ENCODE assay signal across 34 cellular contexts in genomic region chr6:68049562-68049961, GRCh38.
"Had no signal": no experiment of that assay in that cellular context is flagged by ENCODE, and none has a peak within 500 bp of the region (broad histone marks: within the 10 kb centered on the region; RNA-seq: fewer than 3 reads in every experiment).

No MANE protein-coding gene starts in this region.

- H3K4me3 ChIP-seq: adrenal gland, body of pancreas, breast epithelium had no signal

- H3K27me3 ChIP-seq: adrenal gland, body of pancreas, brain microvascular endothelial cell, breast epithelium had no signal

- H3K9me3 ChIP-seq: adrenal gland, body of pancreas, breast epithelium had no signal

- ATAC-seq: activated CD8-positive, alpha-beta T cell treated with anti-CD3 and anti-CD28 coated beads for 36 hours; activated naive CD4-positive, alpha-beta T cell treated with anti-CD3 and anti-CD28 coated beads, Interleukin-2, amount 50 U/mL, for 72 hours; activated T-cell treated with anti-CD3 and anti-CD28 coated beads, Interleukin-2, amount 50 U/mL, for 4 hours; activated T-cell treated with anti-CD3 and anti-CD28 coated beads, Interleukin-2, amount 50 U/mL, for 72 hours; activated T-helper 17 cell treated with anti-CD3 and anti-CD28 coated beads, Interleukin-2, amount 50 U/mL, for 72 hours; body of pancreas had no signal

- DNase-seq: activated B cell treated with CpG ODN at 0.5 μM for 24 hours; activated CD4-positive, alpha-beta memory T cell treated with anti-CD3 and anti-CD28 coated beads for 36 hours; activated CD4-positive, alpha-beta T cell treated with anti-CD3 and anti-CD28 coated beads for 4 hours; activated CD4-positive, alpha-beta T cell treated with anti-CD3 and anti-CD28 coated beads, Interleukin-2, amount 10 ng/mL, durations not matched to agents 24 days and 14 days; activated CD4-positive, alpha-beta T cell treated with anti-CD3 and anti-CD28 coated beads, Interleukin-2, amount 50 U/mL, for 1 hour; activated CD4-positive, alpha-beta T cell treated with anti-CD3 and anti-CD28 coated beads, Interleukin-2, amount 50 U/mL, for 4 hours; activated CD4-positive, CD25-positive, alpha-beta regulatory T cell treated with anti-CD3 and anti-CD28 coated beads, Interleukin-2, amount 50 U/mL, for 72 hours; activated CD8-positive, alpha-beta memory T cell treated with anti-CD3 and anti-CD28 coated beads, Interleukin-2, amount 50 U/mL, for 4 hours; activated CD8-positive, alpha-beta T cell treated with anti-CD3 and anti-CD28 coated beads for 36 hours; activated effector memory CD4-positive, alpha-beta T cell treated with anti-CD3 and anti-CD28 coated beads, Interleukin-2, amount 50 U/mL, for 16 hours; activated gamma-delta T cell treated with Interleukin-2 at 50 U/mL for 16 hours; activated naive CD4-positive, alpha-beta T cell; activated naive CD4-positive, alpha-beta T cell treated with anti-CD3 and anti-CD28 coated beads for 36 hours; activated naive CD4-positive, alpha-beta T cell treated with anti-CD3 and anti-CD28 coated beads, Interleukin-2, amount 50 U/mL, for 16 hours; activated naive CD8-positive, alpha-beta T cell treated with anti-CD3 and anti-CD28 coated beads for 36 hours; activated T-cell treated with anti-CD3 and anti-CD28 coated beads for 4 hours; activated T-cell treated with anti-CD3 and anti-CD28 coated beads, Interleukin-2, amount 50 U/mL, for 1 hour; activated T-cell treated with anti-CD3 and anti-CD28 coated beads, Interleukin-2, amount 50 U/mL, for 4 hours; activated T-cell treated with anti-CD3 and anti-CD28 coated beads, Interleukin-2, amount 50 U/mL, for 72 hours; adrenal gland; amniotic stem cell; aorta; body of pancreas; brain microvascular endothelial cell; caudate nucleus; cerebellar nuclear complex; T-helper 2 cell; T-helper 9 cell had no signal

- FAIRE-seq: astrocyte, TTC549 had no signal

- H3K4me1 ChIP-seq: adrenal gland, body of pancreas, breast epithelium had no signal

- H3K27ac ChIP-seq: adrenal gland, body of pancreas, brain microvascular endothelial cell, breast epithelium, VCaP had no signal

- H3K36me3 ChIP-seq: adrenal gland, brain microvascular endothelial cell, breast epithelium had no signal
